In genomic region chr22:27152033-27152432, GRCh38 we compare ENCODE assay signal across 16 cellular contexts.
A peak's percentile ranks its signal among the peaks of the same experiment; 100 is the strongest.
DNase-seq lines count a peak whose midpoint lies in the region; ATAC-seq and TF ChIP-seq lines count a peak whose summit lies in the region.
"Had no signal": no experiment of that assay in that cellular context is flagged by ENCODE, and none has a peak within 500 bp of the region (broad histone marks: within the 10 kb centered on the region; RNA-seq: fewer than 3 reads in every experiment).

No MANE protein-coding gene starts in this region.

- CTCF ChIA-PET in Caco-2 (lab: Charles Lee): no interaction called here
- CTCF ChIA-PET in OCI-LY7 (lab: Charles Lee; ENCODE audit: unreplicated experiment): no interaction called here

- H3K27ac Mint-ChIP-seq in Caco-2 (ENCODE audit: unreplicated experiment): no peak overlapping the region
- H3K27ac Mint-ChIP-seq: B cell; CD8-positive, alpha-beta memory T cell had no signal

- peaks cover 19% of the 10 kb centered on the region for H3K4me1 ChIP-seq in lower lobe of right lung
- H3K4me1 ChIP-seq in Caco-2: peaks cover 8% of the 10 kb centered on the region
- H3K4me1 ChIP-seq in OCI-LY7 (ENCODE audit: insufficient read depth, low read length, poor library complexity, severe bottlenecking): peaks cover 8% of the 10 kb centered on the region
- H3K4me1 ChIP-seq: HAP-1 had no signal

- H3K27ac ChIP-seq in lower lobe of right lung: peak overlapping the region; percentile 11
- no peak overlapping the region for H3K27ac ChIP-seq in OCI-LY7 (ENCODE audit: low read depth, low read length, poor library complexity, severe bottlenecking)
- H3K27ac ChIP-seq: 22Rv1; BLaER1 treated with 17β-estradiol and CSF1 and Interleukin-3, amounts not matched to agents 10 nM and 100 nM; GM23248 had no signal

- H3K4me3 ChIP-seq in lower lobe of right lung (no peak overlapping the region), Caco-2 (ENCODE audit: low read depth, low read length) (no peak overlapping the region), OCI-LY7 (ENCODE audit: low read depth, low read length, poor library complexity, severe bottlenecking) (no peak overlapping the region)
- H3K4me3 ChIP-seq: A549; BLaER1 treated with 17β-estradiol and CSF1 and Interleukin-3, amounts not matched to agents 10 nM and 100 nM; GM23248; HAP-1 had no signal

- POLR2A ChIA-PET in Caco-2 (lab: Charles Lee) (no interaction called here), OCI-LY7 (lab: Charles Lee) (no interaction called here)

- TF ChIP-seq CTCF in lower lobe of right lung (IDR thresholded peaks at IDR 0.05): no peak
- no peak for TF ChIP-seq CTCF in Caco-2 (IDR thresholded peaks at IDR 0.05; ENCODE audit: insufficient read depth in 1 of 2, low read depth in 1 of 2, low read length in 1 of 2, severe bottlenecking in 1 of 2, unreplicated experiment in 1 of 2)
- TF ChIP-seq CTCF in OCI-LY7 (conservative IDR thresholded peaks at IDR 0.05; ENCODE audit: low read length): no peak

- H3K9me3 Mint-ChIP-seq in Caco-2 (ENCODE audit: unreplicated experiment): no peaks in the 10 kb centered on the region

- H4K20me1 ChIP-seq in OCI-LY7 (ENCODE audit: insufficient read depth, low read length): no peaks in the 10 kb centered on the region
- H4K20me1 ChIP-seq: BLaER1 treated with 17β-estradiol and CSF1 and Interleukin-3, amounts not matched to agents 10 nM and 100 nM had no signal

- peaks cover 10% of the 10 kb centered on the region for H3K27me3 ChIP-seq in lower lobe of right lung (ENCODE audit: low read depth)
- H3K27me3 ChIP-seq in Caco-2 (replicated peaks; ENCODE audit: control insufficient read depth, insufficient read depth, low read length): no peaks in the 10 kb centered on the region
- H3K27me3 ChIP-seq: BLaER1 treated with 17β-estradiol and CSF1 and Interleukin-3, amounts not matched to agents 10 nM and 100 nM had no signal

- H3K4me1 Mint-ChIP-seq in Caco-2 (ENCODE audit: low read depth, unreplicated experiment): no peaks in the 10 kb centered on the region
- H3K4me1 Mint-ChIP-seq: B cell had no signal

- H3K79me2 ChIP-seq in OCI-LY7 (ENCODE audit: insufficient read depth, low read depth, low read length): no peaks in the 10 kb centered on the region

- H3K4me2 ChIP-seq in OCI-LY7 (ENCODE audit: low read length): no peak overlapping the region
- H3K4me2 ChIP-seq: A549 had no signal

- no peak for ATAC-seq in lower lobe of right lung

- DNase-seq in EH (ENCODE audit: low read depth): peak; percentile 13
- peak; percentile 90 for DNase-seq in dermis blood vessel endothelial cell
- no peak for DNase-seq in lower lobe of right lung
- DNase-seq in pulmonary artery endothelial cell (ENCODE audit: low read depth, low spot score): peak; percentile 44
- DNase-seq in Caco-2: no peak
- no peak for DNase-seq in cortex of kidney (lab: John Stamatoyannopoulos, UW)
- no peak for DNase-seq in OCI-LY7 (ENCODE audit: low spot score)
- DNase-seq: CD8-positive, alpha-beta memory T cell; COR-L47; GDM1; GM23248 had no signal

- intact Hi-C loops in lower lobe of right lung (cut with DNase I) (no loop called here), Caco-2 (cut with micrococcal nuclease; ENCODE audit: unreplicated experiment) (no loop called here), OCI-LY7 (cut with micrococcal nuclease; ENCODE audit: unreplicated experiment) (no loop called here)

- no peaks in the 10 kb centered on the region for H3K27me3 Mint-ChIP-seq in Caco-2 (ENCODE audit: insufficient read depth, unreplicated experiment)

- no peak overlapping the region for H3K4me3 Mint-ChIP-seq in Caco-2 (ENCODE audit: unreplicated experiment)
- H3K4me3 Mint-ChIP-seq: B cell; CD8-positive, alpha-beta memory T cell had no signal

- no peaks in the 10 kb centered on the region for H3K36me3 Mint-ChIP-seq in Caco-2 (ENCODE audit: insufficient read depth, unreplicated experiment)
- H3K36me3 Mint-ChIP-seq: CD8-positive, alpha-beta memory T cell had no signal

- H3K9me2 ChIP-seq in OCI-LY7 (ENCODE audit: insufficient read depth, low read length): no peaks in the 10 kb centered on the region

- no peak overlapping the region for H2AFZ ChIP-seq in OCI-LY7 (ENCODE audit: low read length)
- H2AFZ ChIP-seq: GM23248 had no signal

- no TSS peak for BruUV-seq in Caco-2 (replicated peaks; lab: Mats Ljungman, UMichigan)
- BruUV-seq in OCI-LY7 (replicated peaks; lab: Mats Ljungman, UMichigan): no TSS peak

- H3K9me3 ChIP-seq in lower lobe of right lung (peaks cover 3% of the 10 kb centered on the region), Caco-2 (no peaks in the 10 kb centered on the region), OCI-LY7 (ENCODE audit: low read length) (no peaks in the 10 kb centered on the region)
- H3K9me3 ChIP-seq: A549 had no signal

- no peaks in the 10 kb centered on the region for H3K36me3 ChIP-seq in lower lobe of right lung
- no peaks in the 10 kb centered on the region for H3K36me3 ChIP-seq in Caco-2 (ENCODE audit: control insufficient read depth, insufficient read depth, low read length)
- H3K36me3 ChIP-seq in OCI-LY7 (ENCODE audit: insufficient read depth, low read length): no peaks in the 10 kb centered on the region
- H3K36me3 ChIP-seq: BLaER1 treated with 17β-estradiol and CSF1 and Interleukin-3, amounts not matched to agents 10 nM and 100 nM; HAP-1 had no signal

Comparison
In these comparisons a context has a peak if more than half of its experiments do, and no peak if none do; other contexts are left out.
1. DNase-seq: peak in EH (single experiment), dermis blood vessel endothelial cell (single experiment) and pulmonary artery endothelial cell (single experiment); none in lower lobe of right lung (single experiment), Caco-2 (0 of 2), cortex of kidney (single experiment) and OCI-LY7 (single experiment).